10 cellular contexts compared by ENCODE assay signal in the genomic region with DNA sequence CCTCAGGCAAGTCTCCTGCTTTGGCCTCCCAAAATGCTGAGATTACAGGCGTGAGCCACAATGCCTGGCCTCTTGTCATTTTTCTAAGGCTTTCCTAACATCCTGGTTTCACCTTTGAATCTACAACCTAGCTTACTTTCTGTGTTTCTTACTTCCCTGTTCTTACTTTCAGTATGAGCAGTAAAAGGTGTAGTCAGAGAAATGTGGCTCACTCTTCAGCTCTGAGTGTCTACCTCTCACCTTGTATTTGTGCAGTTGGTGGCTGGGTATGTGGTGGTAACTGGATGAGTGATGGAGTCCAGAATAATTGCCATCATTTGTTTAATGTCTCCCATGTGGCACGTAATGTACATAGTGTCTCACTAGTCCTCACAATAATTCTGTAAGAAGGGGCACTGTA. TPM values are rescaled to one million over a fixed set of nuclear protein-coding genes. Genes with fewer than 3 reads are reported as not detected.
DNase-seq lines count a peak whose midpoint lies in the region; ATAC-seq and TF ChIP-seq lines count a peak whose summit lies in the region.
"Had no signal": no experiment of that assay in that cellular context is flagged by ENCODE, and none has a peak within 500 bp of the region (broad histone marks: within the 10 kb centered on the region; RNA-seq: fewer than 3 reads in every experiment).

No MANE protein-coding gene starts in this region.

- H3K36me3 ChIP-seq in left lung: no peaks in the 10 kb centered on the region

- ATAC-seq in HG02763 (IDR thresholded peaks at IDR 0.05; ENCODE audit: unreplicated experiment) (peak; percentile 96), T-cell (replicated peaks in 1 of 4) (no peak), left lung (no peak)
- ATAC-seq: CD8-positive, alpha-beta T cell had no signal

- peaks cover 7% of the 10 kb centered on the region in 2 donors for H3K27me3 Mint-ChIP-seq in T-cell
- no peaks in the 10 kb centered on the region for H3K27me3 Mint-ChIP-seq in Calu3 (ENCODE audit: unreplicated experiment)

- no peaks in the 10 kb centered on the region for H3K9me3 Mint-ChIP-seq in T-cell
- H3K9me3 Mint-ChIP-seq in Calu3 (ENCODE audit: low read depth, unreplicated experiment): no peaks in the 10 kb centered on the region
- H3K9me3 Mint-ChIP-seq: CD8-positive, alpha-beta T cell had no signal

- H3K4me1 Mint-ChIP-seq in T-cell: peaks cover 0 to 2% (median 0%) of the 10 kb centered on the region in 3 donors
- H3K4me1 Mint-ChIP-seq in Calu3 (ENCODE audit: low read depth, unreplicated experiment): peaks cover 25% of the 10 kb centered on the region

- no peak overlapping the region for H3K27ac ChIP-seq in left lung

- BruUV-seq in Calu3 (replicated peaks; lab: Mats Ljungman, UMichigan): no TSS peak

- H3K4me3 Mint-ChIP-seq in T-cell (no peak overlapping the region), Calu3 (ENCODE audit: low read depth, unreplicated experiment) (no peak overlapping the region)
- H3K4me3 Mint-ChIP-seq: CD8-positive, alpha-beta T cell had no signal

- no peak overlapping the region for H3K4me3 ChIP-seq in left lung
- H3K4me3 ChIP-seq: lung had no signal

- H3K4me1 ChIP-seq in left lung: peaks cover 0 to under 1% of the 10 kb centered on the region in 2 donors

- H3K9me3 ChIP-seq in left lung: no peaks in the 10 kb centered on the region

- peaks cover 4 to 6% of the 10 kb centered on the region in 2 donors for H3K27me3 ChIP-seq in left lung

- H3K27ac Mint-ChIP-seq in T-cell: no peak overlapping the region
- no peak overlapping the region for H3K27ac Mint-ChIP-seq in Calu3 (ENCODE audit: unreplicated experiment)
- H3K27ac Mint-ChIP-seq: CD8-positive, alpha-beta T cell had no signal

- DNase-seq in stimulated activated CD4-positive, alpha-beta T cell treated with anti-CD3 and anti-CD28 coated beads, Interleukin-12 subunit alpha, Interleukin-12 subunit beta, amount 100 ng/mL, for 48 hours (ENCODE audit: low read depth in 2 of 3, low spot score in 1 of 3): peak in 2 of 3 donors; percentile 14 to 29
- DNase-seq in stimulated activated CD4-positive, alpha-beta T cell treated with anti-CD3 and anti-CD28 coated beads, Interleukin-4, amount 100 ng/mL, for 4 hours: no peak
- DNase-seq in NCI-H526 (lab: John Stamatoyannopoulos, UW) (peak; percentile 65 to 69), T-cell (no peak), Calu3 (no peak), GOT3 (lab: John Stamatoyannopoulos, UW) (no peak), left lung (no peak)
- DNase-seq: CD8-positive, alpha-beta T cell had no signal

- intact Hi-C loops in Calu3 (cut with micrococcal nuclease; ENCODE audit: unreplicated experiment) (no loop called here), left lung (cut with DNase I) (no loop called here)

- no peaks in the 10 kb centered on the region for H3K36me3 Mint-ChIP-seq in T-cell
- no peaks in the 10 kb centered on the region for H3K36me3 Mint-ChIP-seq in Calu3 (ENCODE audit: insufficient read depth, unreplicated experiment)
- H3K36me3 Mint-ChIP-seq: CD8-positive, alpha-beta T cell had no signal

- POLR2A ChIA-PET in T-cell (lab: Charles Lee): no interaction called here

- TF ChIP-seq CTCF in Calu3 (IDR thresholded peaks at IDR 0.05; ENCODE audit: unreplicated experiment) (no peak), left lung (IDR thresholded peaks at IDR 0.05) (no peak)

- CTCF ChIA-PET in T-cell (lab: Charles Lee) (interaction anchor here in 1 of 2 donors (0.5 kb wide), 1 partner anchor 22 kb away, joined by 6 read pairs; no protein-coding TSS in a partner anchor), Calu3 (lab: Charles Lee) (no interaction called here)

RNA-seq across cellular contexts. Expression of gene CXCL11, which starts 19.1 kb away (rescaled TPM):
- total RNA-seq in T-cell (not detected), Calu3 (2022) (6.0 and 38.4 TPM in 2 replicates), left lung (1 to 10 TPM in 1 of 2 donors, under 1 TPM in 1; 0.41 to 1.9 TPM)
- total RNA-seq: CD8-positive, alpha-beta T cell had no signal

RNA-seq across cellular contexts. Expression of gene ART3, which starts 19.5 kb away (rescaled TPM):
- total RNA-seq in T-cell (not detected), Calu3 (2022) (1.7 and 1.9 TPM in 2 replicates), left lung (not detected)
- total RNA-seq: CD8-positive, alpha-beta T cell had no signal

RNA-seq across cellular contexts. Expression of gene CXCL10, which starts 31.7 kb away (rescaled TPM):
- not detected for total RNA-seq in T-cell
- total RNA-seq in Calu3 (2022): 6.7 and 21.6 TPM in 2 replicates
- 10 to 100 TPM in 1 of 2 donors, 1 to 10 TPM in 1; 3.4 to 31.6 TPM for total RNA-seq in left lung
- total RNA-seq: CD8-positive, alpha-beta T cell had no signal

RNA-seq across cellular contexts. Expression of gene CXCL9, which starts 47.7 kb away (rescaled TPM):
- total RNA-seq in T-cell (not detected), Calu3 (2022) (not detected in 2 replicates), left lung (1 to 10 TPM; 1.1 to 4.1 TPM)
- total RNA-seq: CD8-positive, alpha-beta T cell had no signal

Comparison
In these comparisons a context has a peak if more than half of its experiments do, and no peak if none do; other contexts are left out.
1. DNase-seq: peak in stimulated activated CD4-positive, alpha-beta T cell treated with anti-CD3 and anti-CD28 coated beads, Interleukin-12 subunit alpha, Interleukin-12 subunit beta, amount 100 ng/mL, for 48 hours (2 of 3) and NCI-H526 (2 of 2); none in stimulated activated CD4-positive, alpha-beta T cell treated with anti-CD3 and anti-CD28 coated beads, Interleukin-4, amount 100 ng/mL, for 4 hours (0 of 2), T-cell (0 of 34), Calu3 (single experiment), GOT3 (single experiment) and left lung (0 of 2).